13 cellular contexts compared by ENCODE assay signal in genomic region chr20:438581-439469, GRCh38.
DNase-seq lines count a peak whose midpoint lies in the region; ATAC-seq lines count a peak whose summit lies in the region.
"Had no signal": no experiment of that assay in that cellular context is flagged by ENCODE, and none has a peak within 500 bp of the region (broad histone marks: within the 10 kb centered on the region; RNA-seq: fewer than 3 reads in every experiment).

No MANE protein-coding gene starts in this region.

- peak overlapping the region in 1 of 7 experiments; percentile 5 for H3K4me3 ChIP-seq in skin epidermis
- H3K4me3 ChIP-seq: breast epithelium had no signal

- ATAC-seq in HG03159 (IDR thresholded peaks at IDR 0.05; ENCODE audit: unreplicated experiment) = no peak

- DNase-seq in CMK (ENCODE audit: low read depth) (peak; percentile 96), T-helper 1 cell (peak in 4 of 5 donors; percentile 44 to 82 (median 52)), NCI-H1105 (lab: John Stamatoyannopoulos, UW) (no peak), NOMO-1 (lab: John Stamatoyannopoulos, UW; ENCODE audit: unreplicated experiment in 2 of 2) (no peak), superior temporal gyrus (ENCODE audit: extremely low spot score) (no peak)
- peak; percentile 45 for DNase-seq in activated gamma-delta T cell treated with anti-CD3 and anti-CD28 coated beads, Interleukin-2, amount 50 U/mL, for 16 hours (ENCODE audit: low read depth)
- DNase-seq: Calu3, HCEC 1CT, kidney glomerular epithelial cell, NCI-H524 had no signal

- H3K27ac ChIP-seq in skin epidermis = peak overlapping the region in 16 of 21 experiments; percentile 3 to 81 (median 44)
- H3K27ac ChIP-seq: breast epithelium had no signal

Comparison
In these comparisons a context has a peak if more than half of its experiments do, and no peak if none do; other contexts are left out.
1. DNase-seq: peak in CMK (single experiment), T-helper 1 cell (4 of 5) and activated gamma-delta T cell treated with anti-CD3 and anti-CD28 coated beads, Interleukin-2, amount 50 U/mL, for 16 hours (single experiment); none in NCI-H1105 (single experiment), NOMO-1 (0 of 2) and superior temporal gyrus (single experiment).